In the genomic region with DNA sequence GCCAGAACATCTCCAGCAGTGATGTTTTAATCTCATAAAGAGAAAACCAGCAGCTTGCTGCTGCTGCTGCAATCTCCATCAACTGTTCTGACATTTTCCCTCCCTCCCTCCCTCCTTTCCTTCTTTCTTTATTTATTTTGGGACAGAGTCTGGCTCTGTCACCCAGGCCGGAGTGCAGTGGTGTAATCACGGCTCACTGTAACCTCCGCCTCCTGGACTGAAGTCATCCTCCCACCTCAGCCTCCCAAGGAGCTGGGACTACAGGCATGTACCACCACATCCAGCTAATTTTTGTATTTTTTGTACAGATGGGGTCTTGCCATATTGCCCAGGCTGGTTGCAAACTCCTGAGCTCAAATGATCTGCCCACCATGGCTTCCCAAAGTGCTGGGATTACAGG, we compare ENCODE assay signal across 19 cellular contexts. TPM values are rescaled to one million over a fixed set of nuclear protein-coding genes. Genes with fewer than 3 reads are reported as not detected.
DNase-seq lines count a peak whose midpoint lies in the region; ATAC-seq and TF ChIP-seq lines count a peak whose summit lies in the region.
"Had no signal": no experiment of that assay in that cellular context is flagged by ENCODE, and none has a peak within 500 bp of the region (broad histone marks: within the 10 kb centered on the region; RNA-seq: fewer than 3 reads in every experiment).

No MANE protein-coding gene starts in this region.

- POLR2A ChIA-PET in activated CD4-positive, alpha-beta memory T cell treated with anti-CD3 and anti-CD28 coated beads for 36 hours (lab: Charles Lee), result interaction anchor here (1.9 to 3.1 kb wide), 2 partner anchors 17 to 40 kb away, joined by 6 to 13 read pairs; no protein-coding TSS in a partner anchor
- POLR2A ChIA-PET in activated CD4-positive, alpha-beta memory T cell treated with anti-CD3 and anti-CD28 coated beads, Interleukin-2, amount 10 ng/mL, durations not matched to agents 7 days and 5 days (lab: Charles Lee), result interaction anchor here (0.6 to 3.0 kb wide), 5 partner anchors 17 to 154 kb away, joined by 3 to 23 read pairs (median 5); no protein-coding TSS in a partner anchor

- H3K27ac Mint-ChIP-seq in activated CD4-positive, alpha-beta memory T cell treated with anti-CD3 and anti-CD28 coated beads for 36 hours, result peak overlapping the region; percentile 67
- no peak overlapping the region for H3K27ac Mint-ChIP-seq in activated CD4-positive, alpha-beta memory T cell treated with anti-CD3 and anti-CD28 coated beads, Interleukin-2, amount 10 ng/mL, durations not matched to agents 7 days and 5 days
- peak overlapping the region; percentile 68 for H3K27ac Mint-ChIP-seq in central memory CD8-positive, alpha-beta T cell (ENCODE audit: low read depth)
- H3K27ac Mint-ChIP-seq in osteocyte (ENCODE audit: unreplicated experiment), result no peak overlapping the region
- H3K27ac Mint-ChIP-seq: activated T-helper 1 cell treated with anti-CD3 and anti-CD28 coated beads, Interleukin-12 subunit alpha, Interleukin-12 subunit beta, Interleukin-2, Interleukin-4 antibody, amounts not matched to agents 30 ng/mL and 10 ng/mL and 1 ng/mL, durations not matched to agents 14 hours and 24 hours and 36 hours had no signal

- H3K79me2 ChIP-seq in Loucy (ENCODE audit: insufficient read depth, low read length), result peaks cover 100% of the 10 kb centered on the region
- H3K79me2 ChIP-seq in trophoblast cell (ENCODE audit: control insufficient read depth, insufficient read depth, low read length, poor library complexity), result peaks cover 7% of the 10 kb centered on the region

- peaks cover 99% of the 10 kb centered on the region for H4K20me1 ChIP-seq in Loucy (ENCODE audit: insufficient read depth, low read length, poor library complexity, severe bottlenecking)

- no peak overlapping the region for H3K4me3 Mint-ChIP-seq in activated CD4-positive, alpha-beta memory T cell treated with anti-CD3 and anti-CD28 coated beads for 36 hours
- no peak overlapping the region for H3K4me3 Mint-ChIP-seq in activated CD4-positive, alpha-beta memory T cell treated with anti-CD3 and anti-CD28 coated beads, Interleukin-2, amount 10 ng/mL, durations not matched to agents 7 days and 5 days
- peak overlapping the region; percentile 39 for H3K4me3 Mint-ChIP-seq in central memory CD8-positive, alpha-beta T cell
- H3K4me3 Mint-ChIP-seq in osteocyte (ENCODE audit: unreplicated experiment), result no peak overlapping the region

- no peak overlapping the region for H3K23ac ChIP-seq in trophoblast cell (ENCODE audit: low read length)

- ATAC-seq in central memory CD8-positive, alpha-beta T cell (replicated peaks; ENCODE audit: extremely low read depth, poor library complexity, severe bottlenecking), result no peak
- no peak for ATAC-seq in GM21619 (IDR thresholded peaks at IDR 0.05; ENCODE audit: unreplicated experiment)
- ATAC-seq: psoas muscle, Right ventricle myocardium inferior had no signal

- no peak overlapping the region for H4K91ac ChIP-seq in trophoblast cell (ENCODE audit: low read depth, low read length)

- H3K4me2 ChIP-seq in Loucy (ENCODE audit: low read depth, low read length, poor library complexity, severe bottlenecking), result peak overlapping the region; percentile 97
- H3K4me2 ChIP-seq in trophoblast cell (ENCODE audit: low read length), result no peak overlapping the region

- H3K4me3 ChIP-seq in Loucy (ENCODE audit: low read length, poor library complexity, severe bottlenecking) (peak overlapping the region; percentile 86), trophoblast cell (ENCODE audit: low read depth, low read length) (no peak overlapping the region)
- H3K4me3 ChIP-seq: lung, psoas muscle had no signal

- H3K18ac ChIP-seq in trophoblast cell (ENCODE audit: low read length), result no peak overlapping the region

- intact Hi-C loops in activated CD4-positive, alpha-beta memory T cell treated with anti-CD3 and anti-CD28 coated beads for 36 hours (cut with micrococcal nuclease), result no loop called here

- peaks cover 83% of the 10 kb centered on the region for H3K4me1 ChIP-seq in Loucy (ENCODE audit: insufficient read depth, low read length, poor library complexity, severe bottlenecking)
- H3K4me1 ChIP-seq in trophoblast cell (ENCODE audit: control insufficient read depth in 1 of 2, insufficient read depth in 2 of 2, low read length in 2 of 2), result peaks cover 0 to 2% of the 10 kb centered on the region in 2 experiments
- H3K4me1 ChIP-seq: Caco-2, psoas muscle had no signal

- H3K9ac ChIP-seq in Loucy (ENCODE audit: low read depth, low read length, poor library complexity, severe bottlenecking) (peak overlapping the region; percentile 64), trophoblast cell (ENCODE audit: low read length) (no peak overlapping the region)

- H3K36me3 Mint-ChIP-seq in activated CD4-positive, alpha-beta memory T cell treated with anti-CD3 and anti-CD28 coated beads for 36 hours, result peaks cover 17% of the 10 kb centered on the region
- H3K36me3 Mint-ChIP-seq in activated CD4-positive, alpha-beta memory T cell treated with anti-CD3 and anti-CD28 coated beads, Interleukin-2, amount 10 ng/mL, durations not matched to agents 7 days and 5 days (ENCODE audit: low read depth), result peaks cover 56% of the 10 kb centered on the region
- H3K36me3 Mint-ChIP-seq in central memory CD8-positive, alpha-beta T cell (ENCODE audit: insufficient read depth), result peaks cover 32% of the 10 kb centered on the region
- peaks cover 3% of the 10 kb centered on the region for H3K36me3 Mint-ChIP-seq in osteocyte (ENCODE audit: unreplicated experiment)

- H4K12ac ChIP-seq in trophoblast cell (ENCODE audit: low read depth, low read length), result no peak overlapping the region

- WGBS in trophoblast cell (ENCODE audit: extremely low coverage, insufficient coverage, insufficient read length), result no CpG with 5 or more reads among the region's 3 CpGs

- H2BK5ac ChIP-seq in trophoblast cell (ENCODE audit: low read depth, low read length, poor library complexity), result no peak overlapping the region

- no peak overlapping the region for H2BK12ac ChIP-seq in trophoblast cell (ENCODE audit: low read length)

- CTCF ChIA-PET in activated CD4-positive, alpha-beta memory T cell treated with anti-CD3 and anti-CD28 coated beads for 36 hours (lab: Charles Lee), result interaction anchor here (1.6 kb wide), 1 partner anchor 31 kb away, joined by 3 read pairs; no protein-coding TSS in a partner anchor
- CTCF ChIA-PET in activated CD4-positive, alpha-beta memory T cell treated with anti-CD3 and anti-CD28 coated beads, Interleukin-2, amount 10 ng/mL, durations not matched to agents 7 days and 5 days (lab: Charles Lee), result no interaction called here

- no peak overlapping the region for H3K27ac ChIP-seq in trophoblast cell (ENCODE audit: low read depth, low read length)
- H3K27ac ChIP-seq: epithelial cell of prostate, psoas muscle had no signal

- TF ChIP-seq CTCF in Loucy (conservative IDR thresholded peaks at IDR 0.05; ENCODE audit: low read length) (no peak), osteocyte (IDR thresholded peaks at IDR 0.05) (no peak)

- H3K27me3 ChIP-seq in Loucy (ENCODE audit: insufficient read depth, low read length, poor library complexity, severe bottlenecking), result no peaks in the 10 kb centered on the region
- H3K27me3 ChIP-seq in trophoblast cell (ENCODE audit: insufficient read depth, low read length), result no peaks in the 10 kb centered on the region

- no peaks in the 10 kb centered on the region for H3F3A ChIP-seq in Loucy (ENCODE audit: low read depth)

- DNase-seq in activated CD4-positive, alpha-beta memory T cell treated with anti-CD3 and anti-CD28 coated beads for 36 hours, result no peak
- DNase-seq in activated CD4-positive, alpha-beta memory T cell treated with anti-CD3 and anti-CD28 coated beads, Interleukin-2, amount 10 ng/mL, durations not matched to agents 7 days and 5 days, result no peak
- DNase-seq in central memory CD8-positive, alpha-beta T cell (ENCODE audit: low spot score in 2 of 2), result no peak
- DNase-seq in trophoblast cell (no peak), DMS153 (lab: John Stamatoyannopoulos, UW) (no peak), osteocyte (ENCODE audit: extremely low spot score, unreplicated experiment) (no peak)
- DNase-seq: Caco-2, HCEC 1CT, kidney glomerular epithelial cell, NCI-H187, psoas muscle, substantia nigra, SW 1271 had no signal

- H3K27me3 Mint-ChIP-seq in activated CD4-positive, alpha-beta memory T cell treated with anti-CD3 and anti-CD28 coated beads for 36 hours, result no peaks in the 10 kb centered on the region
- no peaks in the 10 kb centered on the region for H3K27me3 Mint-ChIP-seq in activated CD4-positive, alpha-beta memory T cell treated with anti-CD3 and anti-CD28 coated beads, Interleukin-2, amount 10 ng/mL, durations not matched to agents 7 days and 5 days
- H3K27me3 Mint-ChIP-seq in central memory CD8-positive, alpha-beta T cell, result no peaks in the 10 kb centered on the region
- H3K27me3 Mint-ChIP-seq in osteocyte (ENCODE audit: unreplicated experiment), result no peaks in the 10 kb centered on the region

- no peaks in the 10 kb centered on the region for H3K9me2 ChIP-seq in Loucy (replicated peaks; ENCODE audit: low read depth, low read length)

- no peak overlapping the region for H2BK120ac ChIP-seq in trophoblast cell (ENCODE audit: insufficient read depth, low read length, poor library complexity)

- peaks cover 3% of the 10 kb centered on the region; the same call in 1 of the 2 replicates for H3K36me3 ChIP-seq in Loucy (ENCODE audit: insufficient read depth, low read length)
- peaks cover 0 to 2% of the 10 kb centered on the region in 2 experiments for H3K36me3 ChIP-seq in trophoblast cell (ENCODE audit: control insufficient read depth in 1 of 2, insufficient read depth in 2 of 2, low read length in 2 of 2)

- H3K9me3 Mint-ChIP-seq in activated CD4-positive, alpha-beta memory T cell treated with anti-CD3 and anti-CD28 coated beads for 36 hours, result no peaks in the 10 kb centered on the region
- no peaks in the 10 kb centered on the region for H3K9me3 Mint-ChIP-seq in activated CD4-positive, alpha-beta memory T cell treated with anti-CD3 and anti-CD28 coated beads, Interleukin-2, amount 10 ng/mL, durations not matched to agents 7 days and 5 days
- H3K9me3 Mint-ChIP-seq in central memory CD8-positive, alpha-beta T cell, result no peaks in the 10 kb centered on the region
- H3K9me3 Mint-ChIP-seq in osteocyte (ENCODE audit: unreplicated experiment), result no peaks in the 10 kb centered on the region
- H3K9me3 Mint-ChIP-seq: activated T-helper 1 cell treated with anti-CD3 and anti-CD28 coated beads, Interleukin-12 subunit alpha, Interleukin-12 subunit beta, Interleukin-2, Interleukin-4 antibody, amounts not matched to agents 30 ng/mL and 10 ng/mL and 1 ng/mL, durations not matched to agents 14 hours and 24 hours and 36 hours had no signal

- H3K79me1 ChIP-seq in trophoblast cell (ENCODE audit: low read length), result no peaks in the 10 kb centered on the region

- peak overlapping the region; percentile 72 for H3K4ac ChIP-seq in trophoblast cell (ENCODE audit: low read depth, low read length)

- no peak overlapping the region for H4K8ac ChIP-seq in trophoblast cell (ENCODE audit: low read depth, low read length)

- no peaks in the 10 kb centered on the region for H3K9me3 ChIP-seq in Loucy (ENCODE audit: insufficient read depth, low read depth, low read length)
- H3K9me3 ChIP-seq in trophoblast cell (ENCODE audit: insufficient read depth, low read depth, low read length), result no peaks in the 10 kb centered on the region
- H3K9me3 ChIP-seq: Caco-2, psoas muscle had no signal

- peaks cover 85% of the 10 kb centered on the region for H3K4me1 Mint-ChIP-seq in activated CD4-positive, alpha-beta memory T cell treated with anti-CD3 and anti-CD28 coated beads for 36 hours (ENCODE audit: low read depth)
- H3K4me1 Mint-ChIP-seq in activated CD4-positive, alpha-beta memory T cell treated with anti-CD3 and anti-CD28 coated beads, Interleukin-2, amount 10 ng/mL, durations not matched to agents 7 days and 5 days, result peaks cover 85% of the 10 kb centered on the region
- H3K4me1 Mint-ChIP-seq in central memory CD8-positive, alpha-beta T cell, result peaks cover 89% of the 10 kb centered on the region
- H3K4me1 Mint-ChIP-seq in osteocyte (ENCODE audit: unreplicated experiment), result peaks cover 38% of the 10 kb centered on the region

- H3K14ac ChIP-seq in trophoblast cell (ENCODE audit: low read length), result no peak overlapping the region

- H2AK5ac ChIP-seq in trophoblast cell (ENCODE audit: low read length), result no peak overlapping the region

- H2AFZ ChIP-seq in Loucy (ENCODE audit: low read length) (no peak overlapping the region), trophoblast cell (ENCODE audit: insufficient read depth, low read length, poor library complexity) (no peak overlapping the region)

RNA-seq across cellular contexts. Expression of gene ELOVL5, which starts 5.7 kb away (rescaled TPM):
- total RNA-seq in activated CD4-positive, alpha-beta memory T cell treated with anti-CD3 and anti-CD28 coated beads for 36 hours, result 100 to 1,000 TPM; 112 to 121 TPM
- total RNA-seq in activated CD4-positive, alpha-beta memory T cell treated with anti-CD3 and anti-CD28 coated beads, Interleukin-2, amount 10 ng/mL, durations not matched to agents 7 days and 5 days, result 100 to 1,000 TPM; 157 to 162 TPM
- 73.6 and 77.0 TPM in 2 replicates for polyA plus RNA-seq in trophoblast cell (2013)
- 88.8 and 89.4 TPM in 2 replicates for total RNA-seq in osteocyte

Comparison
In these comparisons a context has a peak if more than half of its experiments do, and no peak if none do; other contexts are left out.
1. H3K27ac Mint-ChIP-seq: peak in activated CD4-positive, alpha-beta memory T cell treated with anti-CD3 and anti-CD28 coated beads for 36 hours (single experiment) and central memory CD8-positive, alpha-beta T cell (single experiment); none in activated CD4-positive, alpha-beta memory T cell treated with anti-CD3 and anti-CD28 coated beads, Interleukin-2, amount 10 ng/mL, durations not matched to agents 7 days and 5 days (single experiment) and osteocyte (single experiment).